19 cellular contexts compared by ENCODE assay signal in genomic region chr15:41503669-41504010, GRCh38. TPM values are rescaled to one million over a fixed set of nuclear protein-coding genes. Genes with fewer than 3 reads are reported as not detected.
DNase-seq lines count a peak whose midpoint lies in the region; ATAC-seq and TF ChIP-seq lines count a peak whose summit lies in the region.
"Had no signal": no experiment of that assay in that cellular context is flagged by ENCODE, and none has a peak within 500 bp of the region (broad histone marks: within the 10 kb centered on the region; RNA-seq: fewer than 3 reads in every experiment).

No MANE protein-coding gene starts in this region.

- CTCF ChIA-PET in WTC11 (lab: Charles Lee) = interaction anchor here (1.6 kb wide), 1 partner anchor 11 kb away, joined by 11 read pairs; the partner anchor contains the start of gene ITPKA

- H3K4me1 Mint-ChIP-seq in activated naive CD4-positive, alpha-beta T cell treated with anti-CD3 and anti-CD28 coated beads, Interleukin-2, amount 50 U/mL, for 24 hours = peaks cover 16% of the 10 kb centered on the region
- peaks cover 13% of the 10 kb centered on the region for H3K4me1 Mint-ChIP-seq in WTC11
- H3K4me1 Mint-ChIP-seq in stimulated activated naive B cell treated with anti-CD40 and anti-IgM and Interleukin-4, amounts not matched to agents 10 μg/mL and 1 μg/mL and 100 μg/mL, for 72 hours = peaks cover 27 to 44% of the 10 kb centered on the region in 2 donors

- H3K9me3 ChIP-seq in MG63 = no peaks in the 10 kb centered on the region
- H3K9me3 ChIP-seq: transverse colon had no signal

- peak overlapping the region; percentile 23 for H3K4me3 Mint-ChIP-seq in activated naive CD4-positive, alpha-beta T cell treated with anti-CD3 and anti-CD28 coated beads, Interleukin-2, amount 50 U/mL, for 24 hours
- H3K4me3 Mint-ChIP-seq in WTC11 = peak overlapping the region; percentile 61
- peak overlapping the region; percentile 27 to 36 for H3K4me3 Mint-ChIP-seq in stimulated activated naive B cell treated with anti-CD40 and anti-IgM and Interleukin-4, amounts not matched to agents 10 μg/mL and 1 μg/mL and 100 μg/mL, for 72 hours
- H3K4me3 Mint-ChIP-seq: activated CD8-positive, alpha-beta T cell treated with anti-CD3 and anti-CD28 coated beads, Interleukin-2, amount 10 ng/mL, durations not matched to agents 7 days and 5 days had no signal

- H3K9me3 Mint-ChIP-seq in activated naive CD4-positive, alpha-beta T cell treated with anti-CD3 and anti-CD28 coated beads, Interleukin-2, amount 50 U/mL, for 24 hours = no peaks in the 10 kb centered on the region
- no peaks in the 10 kb centered on the region for H3K9me3 Mint-ChIP-seq in WTC11
- no peaks in the 10 kb centered on the region for H3K9me3 Mint-ChIP-seq in stimulated activated naive B cell treated with anti-CD40 and anti-IgM and Interleukin-4, amounts not matched to agents 10 μg/mL and 1 μg/mL and 100 μg/mL, for 72 hours
- H3K9me3 Mint-ChIP-seq: activated T-cell treated with anti-CD3 and anti-CD28 coated beads, Interleukin-2, amount 50 U/mL, for 72 hours had no signal

- POLR2A ChIA-PET in WTC11 (lab: Charles Lee) = no interaction called here

- no peaks in the 10 kb centered on the region for H3K27me3 ChIP-seq in MG63

- no peaks in the 10 kb centered on the region for H3K36me3 Mint-ChIP-seq in activated naive CD4-positive, alpha-beta T cell treated with anti-CD3 and anti-CD28 coated beads, Interleukin-2, amount 50 U/mL, for 24 hours
- H3K36me3 Mint-ChIP-seq in WTC11 = no peaks in the 10 kb centered on the region
- H3K36me3 Mint-ChIP-seq in stimulated activated naive B cell treated with anti-CD40 and anti-IgM and Interleukin-4, amounts not matched to agents 10 μg/mL and 1 μg/mL and 100 μg/mL, for 72 hours = no peaks in the 10 kb centered on the region

- ATAC-seq in WTC11 = no peak
- no peak for ATAC-seq in stimulated activated naive B cell treated with anti-CD40 and anti-IgM and Interleukin-4, amounts not matched to agents 10 μg/mL and 1 μg/mL and 100 μg/mL, for 72 hours (replicated peaks)
- ATAC-seq: activated CD8-positive, alpha-beta T cell treated with anti-CD3 and anti-CD28 coated beads, Interleukin-2, amount 10 ng/mL, durations not matched to agents 7 days and 5 days; activated T-cell treated with anti-CD3 and anti-CD28 coated beads, Interleukin-2, amount 50 U/mL, for 72 hours; right cardiac atrium had no signal

- no peak for TF ChIP-seq CTCF in WTC11 (IDR thresholded peaks at IDR 0.05)

- H3K36me3 ChIP-seq in MG63 = no peaks in the 10 kb centered on the region
- H3K36me3 ChIP-seq: transverse colon had no signal

- no peak overlapping the region for H3K4me3 ChIP-seq in MG63
- H3K4me3 ChIP-seq: transverse colon had no signal

- peaks cover 25% of the 10 kb centered on the region for H3K27me3 Mint-ChIP-seq in activated naive CD4-positive, alpha-beta T cell treated with anti-CD3 and anti-CD28 coated beads, Interleukin-2, amount 50 U/mL, for 24 hours
- peaks cover 99% of the 10 kb centered on the region for H3K27me3 Mint-ChIP-seq in WTC11 (ENCODE audit: low read depth)
- peaks cover 35 to 60% of the 10 kb centered on the region in 2 donors for H3K27me3 Mint-ChIP-seq in stimulated activated naive B cell treated with anti-CD40 and anti-IgM and Interleukin-4, amounts not matched to agents 10 μg/mL and 1 μg/mL and 100 μg/mL, for 72 hours

- DNase-seq in activated naive CD4-positive, alpha-beta T cell treated with anti-CD3 and anti-CD28 coated beads, Interleukin-2, amount 50 U/mL, for 16 hours = no peak
- DNase-seq in WTC11 (ENCODE audit: low spot score) = no peak
- peak; percentile 12 for DNase-seq in medulla oblongata (ENCODE audit: extremely low spot score)
- DNase-seq in stimulated activated naive B cell treated with anti-CD40 and anti-IgM and Interleukin-4, amounts not matched to agents 10 μg/mL and 1 μg/mL and 100 μg/mL, for 72 hours = no peak
- DNase-seq in MG63 = no peak
- DNase-seq in NCI-H2227 (lab: John Stamatoyannopoulos, UW; ENCODE audit: unreplicated experiment) = no peak
- DNase-seq in COLO829 (ENCODE audit: low spot score) = no peak
- DNase-seq: activated CD8-positive, alpha-beta T cell treated with anti-CD3 and anti-CD28 coated beads, Interleukin-2, amount 10 ng/mL, durations not matched to agents 7 days and 5 days; activated T-cell treated with anti-CD3 and anti-CD28 coated beads, Interleukin-2, amount 50 U/mL, for 72 hours; central memory CD4-positive, alpha-beta T cell; HCEC 1CT; NCI-H1930; RPMI8226; stimulated activated CD4-positive, alpha-beta T cell treated with anti-CD3 and anti-CD28 coated beads, Interleukin-15, amount 100 ng/mL, for 24 hours; stimulated activated naive CD4-positive, alpha-beta T cell treated with Interleukin-2 at 50 U/mL for 16 hours; SW 1271; transverse colon had no signal

- no peak overlapping the region for H3K27ac Mint-ChIP-seq in activated naive CD4-positive, alpha-beta T cell treated with anti-CD3 and anti-CD28 coated beads, Interleukin-2, amount 50 U/mL, for 24 hours
- H3K27ac Mint-ChIP-seq in WTC11 = no peak overlapping the region
- no peak overlapping the region for H3K27ac Mint-ChIP-seq in stimulated activated naive B cell treated with anti-CD40 and anti-IgM and Interleukin-4, amounts not matched to agents 10 μg/mL and 1 μg/mL and 100 μg/mL, for 72 hours
- H3K27ac Mint-ChIP-seq: activated CD8-positive, alpha-beta T cell treated with anti-CD3 and anti-CD28 coated beads, Interleukin-2, amount 10 ng/mL, durations not matched to agents 7 days and 5 days; activated T-cell treated with anti-CD3 and anti-CD28 coated beads, Interleukin-2, amount 50 U/mL, for 72 hours had no signal

TF ChIP-seq in WTC11, 78 proteins besides CTCF, POLR2A, EP300 and RAD21:
- TF ChIP-seq ZNF121 (CRISPR knock-in tag; IDR thresholded peaks at IDR 0.05) (no peak), SMAD3 (CRISPR knock-in tag; IDR thresholded peaks at IDR 0.05; ENCODE audit: borderline replicate concordance) (no peak), ATF2 (CRISPR knock-in tag; IDR thresholded peaks at IDR 0.05; ENCODE audit: borderline replicate concordance, low read depth) (no peak), IRF1 (CRISPR knock-in tag; IDR thresholded peaks at IDR 0.05) (no peak), ELF4 (CRISPR knock-in tag; IDR thresholded peaks at IDR 0.05; ENCODE audit: low read depth) (no peak), MYBL2 (CRISPR knock-in tag; IDR thresholded peaks at IDR 0.05) (no peak), USF1 (CRISPR knock-in tag; IDR thresholded peaks at IDR 0.05) (no peak)
TF ChIP-seq in WTC11: peak in this region for 0.

RNA-seq across cellular contexts. Expression of gene ITPKA, which starts 10.0 kb away (rescaled TPM):
- 0.50 to 1.2 TPM (median 0.62 TPM) in 3 replicates for total RNA-seq in WTC11 (2021)
- 1.4 and 1.6 TPM in 2 replicates for total RNA-seq in MG63 (2014; rRNA removed; shearing (Covaris generic); ENCODE audit: low replicate concordance)

RNA-seq across cellular contexts. Expression of gene LTK, which starts 10.0 kb away (rescaled TPM):
- total RNA-seq in WTC11 (2021) = 0.27 to 0.66 TPM (median 0.53 TPM) in 3 replicates
- not detected in 2 replicates for total RNA-seq in MG63 (2014; rRNA removed; shearing (Covaris generic); ENCODE audit: low replicate concordance)

RNA-seq across cellular contexts. Expression of gene RPAP1, which starts 40.4 kb away (rescaled TPM):
- total RNA-seq in WTC11 (2021) = 102 to 123 TPM (median 103 TPM) in 3 replicates
- 6.2 and 7.9 TPM in 2 replicates for total RNA-seq in MG63 (2014; rRNA removed; shearing (Covaris generic); ENCODE audit: low replicate concordance)

RNA-seq across cellular contexts. Expression of gene TYRO3, which starts 55.4 kb away (rescaled TPM):
- total RNA-seq in WTC11 (2021) = 87.9 to 98.0 TPM (median 89.6 TPM) in 3 replicates
- 3.4 and 12.2 TPM in 2 replicates for total RNA-seq in MG63 (2014; rRNA removed; shearing (Covaris generic); ENCODE audit: low replicate concordance)

Comparison
In these comparisons a context has a peak if more than half of its experiments do, and no peak if none do; other contexts are left out.
1. RNA of gene RPAP1, which starts 40.4 kb away (total RNA-seq): 102 to 123 TPM in WTC11; 6.2 to 7.9 TPM in MG63; every median in the first group is over 10 times any median in the second.
2. Peak in every context shown above with its lines, with median percentiles within 50 percentile points of each other: H3K4me3 Mint-ChIP-seq.